In genomic region chr13:46339035-46339666, GRCh38 we compare ENCODE assay signal across 8 cellular contexts. TPM values are rescaled to one million over a fixed set of nuclear protein-coding genes. Genes with fewer than 3 reads are reported as not detected.
DNase-seq lines count a peak whose midpoint lies in the region; ATAC-seq and FAIRE-seq lines count a peak whose summit lies in the region.

No MANE protein-coding gene starts in this region.

- intact Hi-C loops in Right ventricle myocardium inferior (cut with DNase I) (no loop called here), cardiac septum (cut with DNase I) (no loop called here)

- FAIRE-seq in urothelium cell line (lab: Jason Lieb, UNC) (no peak), frontal cortex (lab: Jason Lieb, UNC) (no peak)

- DNase-seq in Right ventricle myocardium inferior (ENCODE audit: missing footprints) (peak; percentile 78), cardiac septum (ENCODE audit: low spot score) (no peak), NAMALWA (ENCODE audit: low spot score) (peak; percentile 45), fibroblast of peridontal ligament (ENCODE audit: extremely low read depth) (peak; percentile 62), urothelium cell line (ENCODE audit: low spot score) (peak; percentile 44), NCI-H1694 treated with DMSO at 0.1 percent for 48 hours (lab: John Stamatoyannopoulos, UW) (no peak), frontal cortex (ENCODE audit: low spot score in 2 of 2) (no peak)

- ATAC-seq in Right ventricle myocardium inferior: no peak
- no peak for ATAC-seq in GM18873 (IDR thresholded peaks at IDR 0.05; ENCODE audit: low FRiP score, unreplicated experiment)

RNA-seq across cellular contexts. Expression of gene RUBCNL, which starts 47.9 kb away (rescaled TPM):
- total RNA-seq in Right ventricle myocardium inferior (0.51 TPM), cardiac septum (1.9 TPM), frontal cortex (3.3 TPM)

Comparison
In these comparisons a context has a peak if more than half of its experiments do, and no peak if none do; other contexts are left out.
1. DNase-seq: peak in Right ventricle myocardium inferior (single experiment), NAMALWA (single experiment), fibroblast of peridontal ligament (single experiment) and urothelium cell line (single experiment); none in cardiac septum (single experiment), NCI-H1694 treated with DMSO at 0.1 percent for 48 hours (single experiment) and frontal cortex (0 of 2).